2 cellular contexts compared by ENCODE assay signal in the genomic region with DNA sequence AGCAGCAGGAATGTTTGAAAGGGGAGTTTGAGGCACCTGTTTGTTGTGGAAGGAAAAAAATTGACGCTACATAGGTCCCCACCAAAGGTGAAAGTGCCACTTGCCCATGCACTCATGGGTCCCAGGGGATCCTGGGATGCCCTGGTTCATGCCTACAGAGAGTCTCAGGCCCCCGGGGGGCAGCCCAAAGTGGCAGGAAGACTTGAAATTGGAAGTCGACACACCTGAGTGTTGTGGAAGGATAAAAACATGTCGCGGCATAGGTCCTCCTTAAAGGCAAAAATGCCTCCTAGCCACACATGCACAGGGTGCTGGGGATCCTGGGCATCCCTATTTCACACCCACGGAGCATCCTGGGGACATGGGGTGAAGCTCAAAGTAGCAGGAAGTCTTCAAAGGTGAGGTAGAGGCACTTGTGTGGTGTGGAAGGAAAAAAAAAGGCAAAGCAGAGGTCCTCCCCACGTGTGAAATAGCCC.
TF ChIP-seq lines count a peak whose summit lies in the region.

No MANE protein-coding gene starts in this region.

TF ChIP-seq in SK-N-SH, 30 proteins besides CTCF, POLR2A, EP300 and RAD21 (continued from another document):
- no peak for TF ChIP-seq TAF1 (IDR thresholded peaks at IDR 0.05; ENCODE audit: borderline replicate concordance, low read depth, low read length)
- TF ChIP-seq NFIC (IDR thresholded peaks at IDR 0.05; ENCODE audit: borderline replicate concordance), result no peak
- TF ChIP-seq SMC3 (IDR thresholded peaks at IDR 0.05; ENCODE audit: low read depth, low read length), result no peak
- TF ChIP-seq, protein P1, sequence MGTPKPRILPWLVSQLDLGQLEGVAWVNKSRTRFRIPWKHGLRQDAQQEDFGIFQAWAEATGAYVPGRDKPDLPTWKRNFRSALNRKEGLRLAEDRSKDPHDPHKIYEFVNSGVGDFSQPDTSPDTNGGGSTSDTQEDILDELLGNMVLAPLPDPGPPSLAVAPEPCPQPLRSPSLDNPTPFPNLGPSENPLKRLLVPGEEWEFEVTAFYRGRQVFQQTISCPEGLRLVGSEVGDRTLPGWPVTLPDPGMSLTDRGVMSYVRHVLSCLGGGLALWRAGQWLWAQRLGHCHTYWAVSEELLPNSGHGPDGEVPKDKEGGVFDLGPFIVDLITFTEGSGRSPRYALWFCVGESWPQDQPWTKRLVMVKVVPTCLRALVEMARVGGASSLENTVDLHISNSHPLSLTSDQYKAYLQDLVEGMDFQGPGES (IDR thresholded peaks at IDR 0.05; ENCODE audit: low read depth, low read length), result no peak
- TF ChIP-seq RFX5 (IDR thresholded peaks at IDR 0.05; ENCODE audit: low read length), result no peak
- no peak for TF ChIP-seq RXRA (IDR thresholded peaks at IDR 0.05; ENCODE audit: borderline replicate concordance, low read depth)
- TF ChIP-seq GABPA (IDR thresholded peaks at IDR 0.05; ENCODE audit: low read depth), result no peak

TF ChIP-seq in SK-N-SH treated with all-trans-retinoic acid at 6 μM for 48 hours, 23 proteins besides CTCF, POLR2A, EP300 and RAD21 (continued from another document):
- TF ChIP-seq, protein P2, sequence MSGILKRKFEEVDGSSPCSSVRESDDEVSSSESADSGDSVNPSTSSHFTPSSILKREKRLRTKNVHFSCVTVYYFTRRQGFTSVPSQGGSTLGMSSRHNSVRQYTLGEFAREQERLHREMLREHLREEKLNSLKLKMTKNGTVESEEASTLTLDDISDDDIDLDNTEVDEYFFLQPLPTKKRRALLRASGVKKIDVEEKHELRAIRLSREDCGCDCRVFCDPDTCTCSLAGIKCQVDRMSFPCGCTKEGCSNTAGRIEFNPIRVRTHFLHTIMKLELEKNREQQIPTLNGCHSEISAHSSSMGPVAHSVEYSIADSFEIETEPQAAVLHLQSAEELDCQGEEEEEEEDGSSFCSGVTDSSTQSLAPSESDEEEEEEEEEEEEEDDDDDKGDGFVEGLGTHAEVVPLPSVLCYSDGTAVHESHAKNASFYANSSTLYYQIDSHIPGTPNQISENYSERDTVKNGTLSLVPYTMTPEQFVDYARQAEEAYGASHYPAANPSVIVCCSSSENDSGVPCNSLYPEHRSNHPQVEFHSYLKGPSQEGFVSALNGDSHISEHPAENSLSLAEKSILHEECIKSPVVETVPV (CRISPR knock-in tag; IDR thresholded peaks at IDR 0.05), result no peak
- no peak for TF ChIP-seq RARB (CRISPR knock-in tag; IDR thresholded peaks at IDR 0.05)
- no peak for TF ChIP-seq OSR1 (CRISPR knock-in tag; IDR thresholded peaks at IDR 0.05)
- TF ChIP-seq ISL1 (CRISPR knock-in tag; IDR thresholded peaks at IDR 0.05), result no peak
- no peak for TF ChIP-seq SNAI2 (CRISPR knock-in tag; IDR thresholded peaks at IDR 0.05)
- TF ChIP-seq ZFP3 (CRISPR knock-in tag; IDR thresholded peaks at IDR 0.05), result no peak
- TF ChIP-seq PPARA (CRISPR knock-in tag; IDR thresholded peaks at IDR 0.05; ENCODE audit: borderline replicate concordance), result no peak
- TF ChIP-seq ZNF8 (CRISPR knock-in tag; IDR thresholded peaks at IDR 0.05), result no peak
- TF ChIP-seq, protein P3, sequence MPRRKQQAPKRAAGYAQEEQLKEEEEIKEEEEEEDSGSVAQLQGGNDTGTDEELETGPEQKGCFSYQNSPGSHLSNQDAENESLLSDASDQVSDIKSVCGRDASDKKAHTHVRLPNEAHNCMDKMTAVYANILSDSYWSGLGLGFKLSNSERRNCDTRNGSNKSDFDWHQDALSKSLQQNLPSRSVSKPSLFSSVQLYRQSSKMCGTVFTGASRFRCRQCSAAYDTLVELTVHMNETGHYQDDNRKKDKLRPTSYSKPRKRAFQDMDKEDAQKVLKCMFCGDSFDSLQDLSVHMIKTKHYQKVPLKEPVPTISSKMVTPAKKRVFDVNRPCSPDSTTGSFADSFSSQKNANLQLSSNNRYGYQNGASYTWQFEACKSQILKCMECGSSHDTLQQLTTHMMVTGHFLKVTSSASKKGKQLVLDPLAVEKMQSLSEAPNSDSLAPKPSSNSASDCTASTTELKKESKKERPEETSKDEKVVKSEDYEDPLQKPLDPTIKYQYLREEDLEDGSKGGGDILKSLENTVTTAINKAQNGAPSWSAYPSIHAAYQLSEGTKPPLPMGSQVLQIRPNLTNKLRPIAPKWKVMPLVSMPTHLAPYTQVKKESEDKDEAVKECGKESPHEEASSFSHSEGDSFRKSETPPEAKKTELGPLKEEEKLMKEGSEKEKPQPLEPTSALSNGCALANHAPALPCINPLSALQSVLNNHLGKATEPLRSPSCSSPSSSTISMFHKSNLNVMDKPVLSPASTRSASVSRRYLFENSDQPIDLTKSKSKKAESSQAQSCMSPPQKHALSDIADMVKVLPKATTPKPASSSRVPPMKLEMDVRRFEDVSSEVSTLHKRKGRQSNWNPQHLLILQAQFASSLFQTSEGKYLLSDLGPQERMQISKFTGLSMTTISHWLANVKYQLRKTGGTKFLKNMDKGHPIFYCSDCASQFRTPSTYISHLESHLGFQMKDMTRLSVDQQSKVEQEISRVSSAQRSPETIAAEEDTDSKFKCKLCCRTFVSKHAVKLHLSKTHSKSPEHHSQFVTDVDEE (CRISPR knock-in tag; IDR thresholded peaks at IDR 0.05), result no peak
- TF ChIP-seq ZNF70 (CRISPR knock-in tag; IDR thresholded peaks at IDR 0.05), result no peak
